1 cellular context compared by ENCODE assay signal in genomic region chr13:20921572-20921971, GRCh38.
TF ChIP-seq lines count a peak whose summit lies in the region.

No MANE protein-coding gene starts in this region.

TF ChIP-seq in HepG2, 621 proteins besides CTCF, POLR2A, EP300 and RAD21 (continued from another document and continues in another):
- no peak for TF ChIP-seq KLF12 (CRISPR knock-in tag; IDR thresholded peaks at IDR 0.05; ENCODE audit: borderline replicate concordance)
- TF ChIP-seq, protein P1, sequence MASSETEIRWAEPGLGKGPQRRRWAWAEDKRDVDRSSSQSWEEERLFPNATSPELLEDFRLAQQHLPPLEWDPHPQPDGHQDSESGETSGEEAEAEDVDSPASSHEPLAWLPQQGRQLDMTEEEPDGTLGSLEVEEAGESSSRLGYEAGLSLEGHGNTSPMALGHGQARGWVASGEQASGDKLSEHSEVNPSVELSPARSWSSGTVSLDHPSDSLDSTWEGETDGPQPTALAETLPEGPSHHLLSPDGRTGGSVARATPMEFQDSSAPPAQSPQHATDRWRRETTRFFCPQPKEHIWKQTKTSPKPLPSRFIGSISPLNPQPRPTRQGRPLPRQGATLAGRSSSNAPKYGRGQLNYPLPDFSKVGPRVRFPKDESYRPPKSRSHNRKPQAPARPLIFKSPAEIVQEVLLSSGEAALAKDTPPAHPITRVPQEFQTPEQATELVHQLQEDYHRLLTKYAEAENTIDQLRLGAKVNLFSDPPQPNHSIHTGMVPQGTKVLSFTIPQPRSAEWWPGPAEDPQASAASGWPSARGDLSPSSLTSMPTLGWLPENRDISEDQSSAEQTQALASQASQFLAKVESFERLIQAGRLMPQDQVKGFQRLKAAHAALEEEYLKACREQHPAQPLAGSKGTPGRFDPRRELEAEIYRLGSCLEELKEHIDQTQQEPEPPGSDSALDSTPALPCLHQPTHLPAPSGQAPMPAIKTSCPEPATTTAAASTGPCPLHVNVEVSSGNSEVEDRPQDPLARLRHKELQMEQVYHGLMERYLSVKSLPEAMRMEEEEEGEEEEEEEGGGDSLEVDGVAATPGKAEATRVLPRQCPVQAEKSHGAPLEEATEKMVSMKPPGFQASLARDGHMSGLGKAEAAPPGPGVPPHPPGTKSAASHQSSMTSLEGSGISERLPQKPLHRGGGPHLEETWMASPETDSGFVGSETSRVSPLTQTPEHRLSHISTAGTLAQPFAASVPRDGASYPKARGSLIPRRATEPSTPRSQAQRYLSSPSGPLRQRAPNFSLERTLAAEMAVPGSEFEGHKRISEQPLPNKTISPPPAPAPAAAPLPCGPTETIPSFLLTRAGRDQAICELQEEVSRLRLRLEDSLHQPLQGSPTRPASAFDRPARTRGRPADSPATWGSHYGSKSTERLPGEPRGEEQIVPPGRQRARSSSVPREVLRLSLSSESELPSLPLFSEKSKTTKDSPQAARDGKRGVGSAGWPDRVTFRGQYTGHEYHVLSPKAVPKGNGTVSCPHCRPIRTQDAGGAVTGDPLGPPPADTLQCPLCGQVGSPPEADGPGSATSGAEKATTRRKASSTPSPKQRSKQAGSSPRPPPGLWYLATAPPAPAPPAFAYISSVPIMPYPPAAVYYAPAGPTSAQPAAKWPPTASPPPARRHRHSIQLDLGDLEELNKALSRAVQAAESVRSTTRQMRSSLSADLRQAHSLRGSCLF (CRISPR knock-in tag; IDR thresholded peaks at IDR 0.05; ENCODE audit: borderline replicate concordance) = no peak
- TF ChIP-seq ZNF510 (CRISPR knock-in tag; IDR thresholded peaks at IDR 0.05; ENCODE audit: low read depth) = no peak
- TF ChIP-seq, protein P2, sequence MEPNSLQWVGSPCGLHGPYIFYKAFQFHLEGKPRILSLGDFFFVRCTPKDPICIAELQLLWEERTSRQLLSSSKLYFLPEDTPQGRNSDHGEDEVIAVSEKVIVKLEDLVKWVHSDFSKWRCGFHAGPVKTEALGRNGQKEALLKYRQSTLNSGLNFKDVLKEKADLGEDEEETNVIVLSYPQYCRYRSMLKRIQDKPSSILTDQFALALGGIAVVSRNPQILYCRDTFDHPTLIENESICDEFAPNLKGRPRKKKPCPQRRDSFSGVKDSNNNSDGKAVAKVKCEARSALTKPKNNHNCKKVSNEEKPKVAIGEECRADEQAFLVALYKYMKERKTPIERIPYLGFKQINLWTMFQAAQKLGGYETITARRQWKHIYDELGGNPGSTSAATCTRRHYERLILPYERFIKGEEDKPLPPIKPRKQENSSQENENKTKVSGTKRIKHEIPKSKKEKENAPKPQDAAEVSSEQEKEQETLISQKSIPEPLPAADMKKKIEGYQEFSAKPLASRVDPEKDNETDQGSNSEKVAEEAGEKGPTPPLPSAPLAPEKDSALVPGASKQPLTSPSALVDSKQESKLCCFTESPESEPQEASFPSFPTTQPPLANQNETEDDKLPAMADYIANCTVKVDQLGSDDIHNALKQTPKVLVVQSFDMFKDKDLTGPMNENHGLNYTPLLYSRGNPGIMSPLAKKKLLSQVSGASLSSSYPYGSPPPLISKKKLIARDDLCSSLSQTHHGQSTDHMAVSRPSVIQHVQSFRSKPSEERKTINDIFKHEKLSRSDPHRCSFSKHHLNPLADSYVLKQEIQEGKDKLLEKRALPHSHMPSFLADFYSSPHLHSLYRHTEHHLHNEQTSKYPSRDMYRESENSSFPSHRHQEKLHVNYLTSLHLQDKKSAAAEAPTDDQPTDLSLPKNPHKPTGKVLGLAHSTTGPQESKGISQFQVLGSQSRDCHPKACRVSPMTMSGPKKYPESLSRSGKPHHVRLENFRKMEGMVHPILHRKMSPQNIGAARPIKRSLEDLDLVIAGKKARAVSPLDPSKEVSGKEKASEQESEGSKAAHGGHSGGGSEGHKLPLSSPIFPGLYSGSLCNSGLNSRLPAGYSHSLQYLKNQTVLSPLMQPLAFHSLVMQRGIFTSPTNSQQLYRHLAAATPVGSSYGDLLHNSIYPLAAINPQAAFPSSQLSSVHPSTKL (CRISPR knock-in tag; IDR thresholded peaks at IDR 0.05) = peak; percentile 74
- TF ChIP-seq STAT5B (CRISPR knock-in tag; IDR thresholded peaks at IDR 0.05) = no peak
- no peak for TF ChIP-seq CHCHD3 (CRISPR knock-in tag; IDR thresholded peaks at IDR 0.05)
- TF ChIP-seq ZNF616 (CRISPR knock-in tag; IDR thresholded peaks at IDR 0.05; ENCODE audit: low read depth) = no peak
- TF ChIP-seq TEAD3 (CRISPR knock-in tag; optimal IDR thresholded peaks at IDR 0.05; ENCODE audit: borderline replicate concordance) = peak; percentile 37
- no peak for TF ChIP-seq ZNF629 (CRISPR knock-in tag; conservative IDR thresholded peaks at IDR 0.05)
- no peak for TF ChIP-seq ZFP90 (CRISPR knock-in tag; IDR thresholded peaks at IDR 0.05; ENCODE audit: borderline replicate concordance)
- TF ChIP-seq, protein P3, sequence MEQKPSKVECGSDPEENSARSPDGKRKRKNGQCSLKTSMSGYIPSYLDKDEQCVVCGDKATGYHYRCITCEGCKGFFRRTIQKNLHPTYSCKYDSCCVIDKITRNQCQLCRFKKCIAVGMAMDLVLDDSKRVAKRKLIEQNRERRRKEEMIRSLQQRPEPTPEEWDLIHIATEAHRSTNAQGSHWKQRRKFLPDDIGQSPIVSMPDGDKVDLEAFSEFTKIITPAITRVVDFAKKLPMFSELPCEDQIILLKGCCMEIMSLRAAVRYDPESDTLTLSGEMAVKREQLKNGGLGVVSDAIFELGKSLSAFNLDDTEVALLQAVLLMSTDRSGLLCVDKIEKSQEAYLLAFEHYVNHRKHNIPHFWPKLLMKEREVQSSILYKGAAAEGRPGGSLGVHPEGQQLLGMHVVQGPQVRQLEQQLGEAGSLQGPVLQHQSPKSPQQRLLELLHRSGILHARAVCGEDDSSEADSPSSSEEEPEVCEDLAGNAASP (CRISPR knock-in tag; IDR thresholded peaks at IDR 0.05; ENCODE audit: borderline replicate concordance) = no peak
- 0 out of 2 replicates have a peak, but pooled peaks have one; percentile 27 for TF ChIP-seq RBAK (CRISPR knock-in tag; IDR thresholded peaks at IDR 0.05)
- no peak for TF ChIP-seq ZNF563 (CRISPR knock-in tag; IDR thresholded peaks at IDR 0.05)
- TF ChIP-seq ZNF33A (CRISPR knock-in tag; IDR thresholded peaks at IDR 0.05; ENCODE audit: borderline replicate concordance) = no peak
- no peak for TF ChIP-seq NFATC3 (CRISPR knock-in tag; IDR thresholded peaks at IDR 0.05)
- TF ChIP-seq ZBTB20 (CRISPR knock-in tag; IDR thresholded peaks at IDR 0.05; ENCODE audit: borderline replicate concordance, low read depth) = no peak
- TF ChIP-seq, protein P4, sequence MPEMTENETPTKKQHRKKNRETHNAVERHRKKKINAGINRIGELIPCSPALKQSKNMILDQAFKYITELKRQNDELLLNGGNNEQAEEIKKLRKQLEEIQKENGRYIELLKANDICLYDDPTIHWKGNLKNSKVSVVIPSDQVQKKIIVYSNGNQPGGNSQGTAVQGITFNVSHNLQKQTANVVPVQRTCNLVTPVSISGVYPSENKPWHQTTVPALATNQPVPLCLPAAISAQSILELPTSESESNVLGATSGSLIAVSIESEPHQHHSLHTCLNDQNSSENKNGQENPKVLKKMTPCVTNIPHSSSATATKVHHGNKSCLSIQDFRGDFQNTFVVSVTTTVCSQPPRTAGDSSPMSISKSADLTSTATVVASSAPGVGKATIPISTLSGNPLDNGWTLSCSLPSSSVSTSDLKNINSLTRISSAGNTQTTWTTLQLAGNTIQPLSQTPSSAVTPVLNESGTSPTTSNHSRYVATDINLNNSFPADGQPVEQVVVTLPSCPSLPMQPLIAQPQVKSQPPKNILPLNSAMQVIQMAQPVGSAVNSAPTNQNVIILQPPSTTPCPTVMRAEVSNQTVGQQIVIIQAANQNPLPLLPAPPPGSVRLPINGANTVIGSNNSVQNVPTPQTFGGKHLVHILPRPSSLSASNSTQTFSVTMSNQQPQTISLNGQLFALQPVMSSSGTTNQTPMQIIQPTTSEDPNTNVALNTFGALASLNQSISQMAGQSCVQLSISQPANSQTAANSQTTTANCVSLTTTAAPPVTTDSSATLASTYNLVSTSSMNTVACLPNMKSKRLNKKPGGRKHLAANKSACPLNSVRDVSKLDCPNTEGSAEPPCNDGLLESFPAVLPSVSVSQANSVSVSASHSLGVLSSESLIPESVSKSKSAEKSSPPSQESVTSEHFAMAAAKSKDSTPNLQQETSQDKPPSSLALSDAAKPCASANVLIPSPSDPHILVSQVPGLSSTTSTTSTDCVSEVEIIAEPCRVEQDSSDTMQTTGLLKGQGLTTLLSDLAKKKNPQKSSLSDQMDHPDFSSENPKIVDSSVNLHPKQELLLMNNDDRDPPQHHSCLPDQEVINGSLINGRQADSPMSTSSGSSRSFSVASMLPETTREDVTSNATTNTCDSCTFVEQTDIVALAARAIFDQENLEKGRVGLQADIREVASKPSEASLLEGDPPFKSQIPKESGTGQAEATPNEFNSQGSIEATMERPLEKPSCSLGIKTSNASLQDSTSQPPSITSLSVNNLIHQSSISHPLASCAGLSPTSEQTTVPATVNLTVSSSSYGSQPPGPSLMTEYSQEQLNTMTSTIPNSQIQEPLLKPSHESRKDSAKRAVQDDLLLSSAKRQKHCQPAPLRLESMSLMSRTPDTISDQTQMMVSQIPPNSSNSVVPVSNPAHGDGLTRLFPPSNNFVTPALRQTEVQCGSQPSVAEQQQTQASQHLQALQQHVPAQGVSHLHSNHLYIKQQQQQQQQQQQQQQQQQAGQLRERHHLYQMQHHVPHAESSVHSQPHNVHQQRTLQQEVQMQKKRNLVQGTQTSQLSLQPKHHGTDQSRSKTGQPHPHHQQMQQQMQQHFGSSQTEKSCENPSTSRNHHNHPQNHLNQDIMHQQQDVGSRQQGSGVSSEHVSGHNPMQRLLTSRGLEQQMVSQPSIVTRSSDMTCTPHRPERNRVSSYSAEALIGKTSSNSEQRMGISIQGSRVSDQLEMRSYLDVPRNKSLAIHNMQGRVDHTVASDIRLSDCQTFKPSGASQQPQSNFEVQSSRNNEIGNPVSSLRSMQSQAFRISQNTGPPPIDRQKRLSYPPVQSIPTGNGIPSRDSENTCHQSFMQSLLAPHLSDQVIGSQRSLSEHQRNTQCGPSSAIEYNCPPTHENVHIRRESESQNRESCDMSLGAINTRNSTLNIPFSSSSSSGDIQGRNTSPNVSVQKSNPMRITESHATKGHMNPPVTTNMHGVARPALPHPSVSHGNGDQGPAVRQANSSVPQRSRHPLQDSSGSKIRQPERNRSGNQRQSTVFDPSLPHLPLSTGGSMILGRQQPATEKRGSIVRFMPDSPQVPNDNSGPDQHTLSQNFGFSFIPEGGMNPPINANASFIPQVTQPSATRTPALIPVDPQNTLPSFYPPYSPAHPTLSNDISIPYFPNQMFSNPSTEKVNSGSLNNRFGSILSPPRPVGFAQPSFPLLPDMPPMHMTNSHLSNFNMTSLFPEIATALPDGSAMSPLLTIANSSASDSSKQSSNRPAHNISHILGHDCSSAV (CRISPR knock-in tag; IDR thresholded peaks at IDR 0.05; ENCODE audit: borderline replicate concordance) = no peak
- TF ChIP-seq MAFF (IDR thresholded peaks at IDR 0.05; ENCODE audit: low read depth, low read length) = no peak
- TF ChIP-seq ZNF350 (CRISPR knock-in tag; IDR thresholded peaks at IDR 0.05; ENCODE audit: borderline replicate concordance, low read depth) = no peak
- no peak for TF ChIP-seq TMF1 (CRISPR knock-in tag; IDR thresholded peaks at IDR 0.05; ENCODE audit: low read depth)
- no peak for TF ChIP-seq PHF8 (CRISPR knock-in tag; IDR thresholded peaks at IDR 0.05)
- no peak for TF ChIP-seq ZNF264 (CRISPR knock-in tag; IDR thresholded peaks at IDR 0.05)
- no peak for TF ChIP-seq ATRX (CRISPR knock-in tag; IDR thresholded peaks at IDR 0.05; ENCODE audit: borderline replicate concordance)
- peak; percentile 49; the same call in 1 of the 2 replicates for TF ChIP-seq BCL6 (CRISPR knock-in tag; IDR thresholded peaks at IDR 0.05)
- TF ChIP-seq, protein P5, sequence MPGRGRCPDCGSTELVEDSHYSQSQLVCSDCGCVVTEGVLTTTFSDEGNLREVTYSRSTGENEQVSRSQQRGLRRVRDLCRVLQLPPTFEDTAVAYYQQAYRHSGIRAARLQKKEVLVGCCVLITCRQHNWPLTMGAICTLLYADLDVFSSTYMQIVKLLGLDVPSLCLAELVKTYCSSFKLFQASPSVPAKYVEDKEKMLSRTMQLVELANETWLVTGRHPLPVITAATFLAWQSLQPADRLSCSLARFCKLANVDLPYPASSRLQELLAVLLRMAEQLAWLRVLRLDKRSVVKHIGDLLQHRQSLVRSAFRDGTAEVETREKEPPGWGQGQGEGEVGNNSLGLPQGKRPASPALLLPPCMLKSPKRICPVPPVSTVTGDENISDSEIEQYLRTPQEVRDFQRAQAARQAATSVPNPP (CRISPR knock-in tag; IDR thresholded peaks at IDR 0.05) = no peak
- TF ChIP-seq ZNF670 (CRISPR knock-in tag; IDR thresholded peaks at IDR 0.05; ENCODE audit: borderline replicate concordance) = no peak
- TF ChIP-seq RBM39 (IDR thresholded peaks at IDR 0.05; ENCODE audit: low read depth, low read length, poor library complexity, severe bottlenecking) = no peak
- TF ChIP-seq, protein P6, sequence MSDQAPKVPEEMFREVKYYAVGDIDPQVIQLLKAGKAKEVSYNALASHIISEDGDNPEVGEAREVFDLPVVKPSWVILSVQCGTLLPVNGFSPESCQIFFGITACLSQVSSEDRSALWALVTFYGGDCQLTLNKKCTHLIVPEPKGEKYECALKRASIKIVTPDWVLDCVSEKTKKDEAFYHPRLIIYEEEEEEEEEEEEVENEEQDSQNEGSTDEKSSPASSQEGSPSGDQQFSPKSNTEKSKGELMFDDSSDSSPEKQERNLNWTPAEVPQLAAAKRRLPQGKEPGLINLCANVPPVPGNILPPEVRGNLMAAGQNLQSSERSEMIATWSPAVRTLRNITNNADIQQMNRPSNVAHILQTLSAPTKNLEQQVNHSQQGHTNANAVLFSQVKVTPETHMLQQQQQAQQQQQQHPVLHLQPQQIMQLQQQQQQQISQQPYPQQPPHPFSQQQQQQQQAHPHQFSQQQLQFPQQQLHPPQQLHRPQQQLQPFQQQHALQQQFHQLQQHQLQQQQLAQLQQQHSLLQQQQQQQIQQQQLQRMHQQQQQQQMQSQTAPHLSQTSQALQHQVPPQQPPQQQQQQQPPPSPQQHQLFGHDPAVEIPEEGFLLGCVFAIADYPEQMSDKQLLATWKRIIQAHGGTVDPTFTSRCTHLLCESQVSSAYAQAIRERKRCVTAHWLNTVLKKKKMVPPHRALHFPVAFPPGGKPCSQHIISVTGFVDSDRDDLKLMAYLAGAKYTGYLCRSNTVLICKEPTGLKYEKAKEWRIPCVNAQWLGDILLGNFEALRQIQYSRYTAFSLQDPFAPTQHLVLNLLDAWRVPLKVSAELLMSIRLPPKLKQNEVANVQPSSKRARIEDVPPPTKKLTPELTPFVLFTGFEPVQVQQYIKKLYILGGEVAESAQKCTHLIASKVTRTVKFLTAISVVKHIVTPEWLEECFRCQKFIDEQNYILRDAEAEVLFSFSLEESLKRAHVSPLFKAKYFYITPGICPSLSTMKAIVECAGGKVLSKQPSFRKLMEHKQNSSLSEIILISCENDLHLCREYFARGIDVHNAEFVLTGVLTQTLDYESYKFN (CRISPR knock-in tag; conservative IDR thresholded peaks at IDR 0.05) = peak; percentile 60
- TF ChIP-seq, protein P7, sequence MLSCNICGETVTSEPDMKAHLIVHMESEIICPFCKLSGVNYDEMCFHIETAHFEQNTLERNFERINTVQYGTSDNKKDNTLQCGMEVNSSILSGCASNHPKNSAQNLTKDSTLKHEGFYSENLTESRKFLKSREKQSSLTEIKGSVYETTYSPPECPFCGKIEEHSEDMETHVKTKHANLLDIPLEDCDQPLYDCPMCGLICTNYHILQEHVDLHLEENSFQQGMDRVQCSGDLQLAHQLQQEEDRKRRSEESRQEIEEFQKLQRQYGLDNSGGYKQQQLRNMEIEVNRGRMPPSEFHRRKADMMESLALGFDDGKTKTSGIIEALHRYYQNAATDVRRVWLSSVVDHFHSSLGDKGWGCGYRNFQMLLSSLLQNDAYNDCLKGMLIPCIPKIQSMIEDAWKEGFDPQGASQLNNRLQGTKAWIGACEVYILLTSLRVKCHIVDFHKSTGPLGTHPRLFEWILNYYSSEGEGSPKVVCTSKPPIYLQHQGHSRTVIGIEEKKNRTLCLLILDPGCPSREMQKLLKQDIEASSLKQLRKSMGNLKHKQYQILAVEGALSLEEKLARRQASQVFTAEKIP (CRISPR knock-in tag; IDR thresholded peaks at IDR 0.05; ENCODE audit: borderline replicate concordance) = no peak
- no peak for TF ChIP-seq SRSF1 (optimal IDR thresholded peaks at IDR 0.05; ENCODE audit: low read depth, low read length)
- no peak for TF ChIP-seq ZNF136 (CRISPR knock-in tag; IDR thresholded peaks at IDR 0.05; ENCODE audit: low read depth)
- TF ChIP-seq NCOA1 (CRISPR knock-in tag; IDR thresholded peaks at IDR 0.05) = no peak
